ENCODE assay signal across 8 cellular contexts in the genomic region with DNA sequence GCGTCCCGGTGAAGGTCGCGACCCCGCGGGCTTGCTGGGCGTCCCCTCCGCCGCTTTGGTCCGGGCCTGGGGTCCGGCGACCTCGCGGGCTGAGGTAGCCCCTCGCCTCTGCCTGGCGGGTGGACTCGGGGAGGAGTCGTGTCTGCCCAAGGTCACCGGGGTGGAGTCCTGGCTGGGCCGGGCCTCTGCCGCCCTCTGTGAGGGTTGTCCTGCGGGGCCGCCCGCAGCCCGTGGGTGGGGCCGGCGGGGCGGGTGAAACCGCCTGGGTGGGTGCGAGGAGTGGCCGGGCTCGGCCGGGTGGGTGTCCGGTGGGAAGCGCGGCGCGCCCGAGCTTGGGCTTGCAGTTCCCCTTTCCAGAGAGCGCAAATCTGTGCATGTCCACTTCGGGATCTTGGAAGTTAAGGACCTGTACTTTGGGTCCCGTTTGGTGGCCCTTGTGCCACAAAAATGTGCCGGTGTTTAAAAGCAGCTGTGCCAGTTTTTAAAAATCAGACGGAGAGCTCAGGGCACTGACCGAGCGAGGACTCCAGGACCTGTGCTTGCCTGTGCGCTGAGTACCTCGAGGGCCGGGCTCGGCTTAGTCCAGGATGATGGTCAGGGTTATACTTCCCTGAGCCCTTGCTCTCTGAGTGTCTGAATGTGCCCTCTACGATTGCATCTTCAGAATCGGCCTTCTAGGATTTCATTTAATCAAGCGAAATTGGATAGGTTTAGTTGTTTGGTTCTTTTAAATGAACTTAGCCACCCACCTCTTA.
DNase-seq lines count a peak whose midpoint lies in the region; ATAC-seq and TF ChIP-seq lines count a peak whose summit lies in the region.
"Not testable (repeated sequence)": the region's sequence is repeated elsewhere in the genome, so short reads cannot be mapped to it uniquely, and the experiment has no call there.

No MANE protein-coding gene starts in this region.

- BruUV-seq in Panc1 (replicated peaks; lab: Mats Ljungman, UMichigan) = not testable (repeated sequence)

- CTCF ChIA-PET in Panc1 (lab: Charles Lee) = not testable (repeated sequence)

- not testable (repeated sequence) for H3K27me3 ChIP-seq in Panc1 (ENCODE audit: control insufficient read depth, insufficient read depth, low read length); cardiac muscle cell; thyroid gland

- H3K36me3 Mint-ChIP-seq in activated naive CD8-positive, alpha-beta T cell treated with anti-CD3 and anti-CD28 coated beads, Interleukin-2, amount 10 ng/mL, durations not matched to agents 7 days and 5 days; nephron progenitor cell (ENCODE audit: low read depth): not testable (repeated sequence)

- not testable (repeated sequence) for H3K27ac ChIP-seq in Panc1 (ENCODE audit: low read length); cardiac muscle cell; thyroid gland

- POLR2A ChIA-PET in Panc1 (lab: Charles Lee); activated naive CD8-positive, alpha-beta T cell treated with anti-CD3 and anti-CD28 coated beads, Interleukin-2, amount 10 ng/mL, durations not matched to agents 7 days and 5 days (lab: Charles Lee): not testable (repeated sequence)

- peak; percentile 42 for ATAC-seq in GM21529 (IDR thresholded peaks at IDR 0.05; ENCODE audit: unreplicated experiment)
- ATAC-seq in HG03095 (IDR thresholded peaks at IDR 0.05; ENCODE audit: unreplicated experiment) = peak; percentile 57
- ATAC-seq in Panc1 = peak; percentile 81
- peak; percentile 38 for ATAC-seq in activated naive CD8-positive, alpha-beta T cell treated with anti-CD3 and anti-CD28 coated beads, Interleukin-2, amount 10 ng/mL, durations not matched to agents 7 days and 5 days (ENCODE audit: low read depth)

- in situ Hi-C loops in Panc1 (cut with HindIII; ENCODE audit: low pct_unique_long_range_greater_than_20kb, low sequenced_read_pairs) = not testable (repeated sequence)

- H3K4me1 ChIP-seq in Panc1 (ENCODE audit: control insufficient read depth, insufficient read depth, low read length); cardiac muscle cell (ENCODE audit: low read depth); thyroid gland: not testable (repeated sequence)

- not testable (repeated sequence) for TF ChIP-seq CTCF in Panc1 (IDR thresholded peaks at IDR 0.05); cardiac muscle cell (IDR thresholded peaks at IDR 0.05; ENCODE audit: low read depth, low read length); nephron progenitor cell (IDR thresholded peaks at IDR 0.05); thyroid gland (IDR thresholded peaks at IDR 0.05)

- not testable (repeated sequence) for H3K27me3 Mint-ChIP-seq in activated naive CD8-positive, alpha-beta T cell treated with anti-CD3 and anti-CD28 coated beads, Interleukin-2, amount 10 ng/mL, durations not matched to agents 7 days and 5 days; nephron progenitor cell (ENCODE audit: low read depth, poor library complexity)

- H3K27ac Mint-ChIP-seq in activated naive CD8-positive, alpha-beta T cell treated with anti-CD3 and anti-CD28 coated beads, Interleukin-2, amount 10 ng/mL, durations not matched to agents 7 days and 5 days; nephron progenitor cell: not testable (repeated sequence)

- not testable (repeated sequence) for H3K36me3 ChIP-seq in Panc1 (ENCODE audit: control insufficient read depth, insufficient read depth, low read length); cardiac muscle cell; thyroid gland

- intact Hi-C loops in Panc1 (cut with micrococcal nuclease; ENCODE audit: unreplicated experiment); thyroid gland (cut with DNase I): not testable (repeated sequence)

- not testable (repeated sequence) for H3K9me3 ChIP-seq in Panc1 (ENCODE audit: control insufficient read depth, insufficient read depth, low read depth, low read length); cardiac muscle cell (ENCODE audit: low read depth); thyroid gland

- peak overlapping the region; percentile 77; the same call in 1 of the 2 replicates for H3K4me3 ChIP-seq in GM08714 (ENCODE audit: low read length)
- H3K4me3 ChIP-seq in Panc1 (ENCODE audit: low read depth in 2 of 2, low read length in 2 of 2) = peak overlapping the region; percentile 32 to 48; a peak in 3 of 4 replicates
- H3K4me3 ChIP-seq in cardiac muscle cell = peak overlapping the region; percentile 25
- peak overlapping the region in 2 of 3 donors; percentile 77 to 83 for H3K4me3 ChIP-seq in thyroid gland (replicated peaks in 1 of 3)

- H3K4me3 Mint-ChIP-seq in activated naive CD8-positive, alpha-beta T cell treated with anti-CD3 and anti-CD28 coated beads, Interleukin-2, amount 10 ng/mL, durations not matched to agents 7 days and 5 days = not testable (repeated sequence)
- peak overlapping the region; percentile 63 for H3K4me3 Mint-ChIP-seq in nephron progenitor cell

- not testable (repeated sequence) for DNase-seq in Panc1 (ENCODE audit: low read depth, low spot score); activated naive CD8-positive, alpha-beta T cell treated with anti-CD3 and anti-CD28 coated beads, Interleukin-2, amount 10 ng/mL, durations not matched to agents 7 days and 5 days; cardiac muscle cell (ENCODE audit: low read depth in 1 of 2, low spot score in 1 of 2); thyroid gland
- peak; percentile 18 for DNase-seq in nephron progenitor cell

- H3K4me1 Mint-ChIP-seq in activated naive CD8-positive, alpha-beta T cell treated with anti-CD3 and anti-CD28 coated beads, Interleukin-2, amount 10 ng/mL, durations not matched to agents 7 days and 5 days; nephron progenitor cell: not testable (repeated sequence)

- 8 to 11% methylated on average over 3 to 7 of the region's 53 CpGs for WGBS in thyroid gland, 2 donors

- not testable (repeated sequence) for TF ChIP-seq POLR2A in thyroid gland (IDR thresholded peaks at IDR 0.05)

- not testable (repeated sequence) for H3K9me3 Mint-ChIP-seq in activated naive CD8-positive, alpha-beta T cell treated with anti-CD3 and anti-CD28 coated beads, Interleukin-2, amount 10 ng/mL, durations not matched to agents 7 days and 5 days; nephron progenitor cell

Comparison
In these comparisons a context has a peak if more than half of its experiments do, and no peak if none do; other contexts are left out.
1. H3K4me3 ChIP-seq: peak in every context shown above with its lines; median percentile 80 in thyroid gland; 77 in GM08714; 40 in Panc1; 25 in cardiac muscle cell.